Comparison of ENCODE assay signal across 8 cellular contexts in the genomic region with DNA sequence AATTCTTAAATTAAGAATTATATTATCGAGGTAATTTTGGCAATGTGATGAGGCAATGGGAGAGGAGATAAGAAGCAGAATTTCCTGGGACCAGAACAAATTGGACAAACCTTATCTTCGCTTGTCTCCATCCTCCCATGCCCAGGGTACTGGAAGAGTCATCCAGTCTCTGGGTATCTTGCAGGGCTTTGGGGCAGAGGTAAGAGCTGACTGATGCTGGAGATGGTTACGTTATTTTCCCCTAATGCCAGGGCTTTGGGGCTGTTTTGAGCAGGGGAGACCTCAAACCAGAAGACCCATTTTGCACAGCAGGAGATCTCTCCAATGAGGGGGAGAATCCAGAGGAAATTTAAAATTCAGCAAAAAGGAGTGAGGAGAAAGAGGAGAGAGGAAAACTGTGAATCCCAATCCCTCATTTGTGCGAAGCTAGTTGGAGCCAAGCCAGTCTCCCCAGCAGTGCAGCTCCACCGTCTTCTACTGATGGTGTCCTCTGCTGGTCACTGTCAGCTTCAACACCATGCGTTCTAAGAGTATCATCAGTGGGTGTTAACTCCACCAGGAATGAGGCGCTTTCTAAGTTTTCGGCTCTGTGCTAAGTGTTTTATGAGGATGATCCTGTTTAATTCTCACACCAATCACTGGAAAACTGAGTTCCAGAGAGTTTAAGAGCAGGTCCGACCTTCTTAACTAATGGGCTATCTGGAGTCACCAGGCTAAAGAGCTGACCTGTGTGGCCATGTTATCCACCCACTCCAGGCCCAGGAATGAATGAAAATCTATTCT.
DNase-seq lines count a peak whose midpoint lies in the region; FAIRE-seq and TF ChIP-seq lines count a peak whose summit lies in the region.

No MANE protein-coding gene starts in this region.

- TF ChIP-seq EP300 in ovary (IDR thresholded peaks at IDR 0.05) = no peak

- H3K4me3 ChIP-seq in AG04450 (ENCODE audit: low read depth, low read length) = no peak overlapping the region
- H3K4me3 ChIP-seq in Peyer's patch = no peak overlapping the region
- no peak overlapping the region for H3K4me3 ChIP-seq in ovary
- H3K4me3 ChIP-seq in uterus = no peak overlapping the region

- intact Hi-C loops in ovary (cut with DNase I) (no loop called here), uterus (cut with DNase I; ENCODE audit: low total_unique reads) (no loop called here)

- H3K36me3 ChIP-seq in Peyer's patch (no peaks in the 10 kb centered on the region), ovary (no peaks in the 10 kb centered on the region), uterus (no peaks in the 10 kb centered on the region)

- TF ChIP-seq POLR2A in Peyer's patch (IDR thresholded peaks at IDR 0.05) = no peak
- TF ChIP-seq POLR2A in ovary (IDR thresholded peaks at IDR 0.05) = no peak
- TF ChIP-seq POLR2A in uterus (IDR thresholded peaks at IDR 0.05) = no peak

- CTCF ChIA-PET in AG04450 (lab: Charles Lee) = interaction anchor here (0.6 to 3.1 kb wide), 31 partner anchors 9 to 298 kb away, joined by 3 to 96 read pairs (median 5); partner anchors contain the start of gene PLXNA2

- H3K27ac ChIP-seq in AG04450 (ENCODE audit: low read depth, low read length) (no peak overlapping the region), Peyer's patch (no peak overlapping the region), ovary (no peak overlapping the region), uterus (no peak overlapping the region)

- DNase-seq in AG04450 (ENCODE audit: low read depth, low spot score) = peak; percentile 27
- DNase-seq in GM18507 (ENCODE audit: extremely low spot score, insufficient read length, low read depth) = peak; percentile 30
- DNase-seq in HUDEP-2 (lab: John Stamatoyannopoulos, UW; ENCODE audit: unreplicated experiment in 76 of 76) = peak in 69 of 76 experiments; percentile 3 to 81 (median 53)
- DNase-seq in Peyer's patch = peak in 2 of 3 donors; percentile 56 to 88
- peak; percentile 7 for DNase-seq in activated effector memory CD4-positive, alpha-beta T cell treated with Interleukin-2 at 50 U/mL for 16 hours
- DNase-seq in germinal center (ENCODE audit: low spot score) = peak; percentile 56
- peak; percentile 80 to 89 (median 85) for DNase-seq in ovary
- peak; percentile 78 to 85 for DNase-seq in uterus

- TF ChIP-seq CTCF in AG04450 (IDR thresholded peaks at IDR 0.05; ENCODE audit: low read depth, low read length) = peak; percentile 83
- peak in 5 of 6 experiments; percentile 23 to 76 (median 75) for TF ChIP-seq CTCF in Peyer's patch (IDR thresholded peaks at IDR 0.05)
- peak; percentile 59 to 74 (median 72) for TF ChIP-seq CTCF in ovary (IDR thresholded peaks at IDR 0.05)
- peak; percentile 60 to 82 (median 76) for TF ChIP-seq CTCF in uterus (IDR thresholded peaks at IDR 0.05)

- POLR2A ChIA-PET in AG04450 (lab: Yijun Ruan, JAX) = interaction anchor here (0.9 to 1.2 kb wide), 2 partner anchors 27 to 112 kb away, joined by 3 read pairs; no protein-coding TSS in a partner anchor

- H3K9me3 ChIP-seq in AG04450 (ENCODE audit: control insufficient read depth, insufficient read depth, low read length) (no peaks in the 10 kb centered on the region), Peyer's patch (no peaks in the 10 kb centered on the region), ovary (no peaks in the 10 kb centered on the region), uterus (no peaks in the 10 kb centered on the region)

- peak; percentile 92 for FAIRE-seq in GM18507 (lab: Jason Lieb, UNC)

- H3K27me3 ChIP-seq in AG04450 (ENCODE audit: control insufficient read depth, insufficient read depth, low read length) (peaks cover 10% of the 10 kb centered on the region), Peyer's patch (no peaks in the 10 kb centered on the region), ovary (no peaks in the 10 kb centered on the region), uterus (no peaks in the 10 kb centered on the region)

- WGBS in ovary, 3 donors = 33 to 40% (median 34%) methylated on average over 9 of the region's 9 CpGs

- H3K4me1 ChIP-seq in Peyer's patch (no peaks in the 10 kb centered on the region), ovary (ENCODE audit: insufficient read depth) (no peaks in the 10 kb centered on the region), uterus (no peaks in the 10 kb centered on the region)

Comparison
In these comparisons a context has a peak if more than half of its experiments do, and no peak if none do; other contexts are left out.
1. DNase-seq: peak in every context shown above with its lines; median percentile 85 in ovary; 82 in uterus; 72 in Peyer's patch; 56 in germinal center; 53 in HUDEP-2; 30 in GM18507; 27 in AG04450; 7 in activated effector memory CD4-positive, alpha-beta T cell treated with Interleukin-2 at 50 U/mL for 16 hours.